Comparison of ENCODE assay signal across 1 cellular context in genomic region chr11:45145421-45146071, GRCh38.
TF ChIP-seq lines count a peak whose summit lies in the region.

No MANE protein-coding gene starts in this region.

TF ChIP-seq in HepG2, 621 proteins besides CTCF, POLR2A, EP300 and RAD21 (continued from another document and continues in another):
- TF ChIP-seq AKNA (CRISPR knock-in tag; IDR thresholded peaks at IDR 0.05; ENCODE audit: borderline replicate concordance) (no peak), RFX1 (IDR thresholded peaks at IDR 0.05) (peak; percentile 26; the same call in 1 of the 2 replicates), SRF (IDR thresholded peaks at IDR 0.05; ENCODE audit: low read depth, low read length) (no peak), ZNF660 (CRISPR knock-in tag; IDR thresholded peaks at IDR 0.05; ENCODE audit: borderline replicate concordance, low read depth) (no peak), NFYC (CRISPR knock-in tag; IDR thresholded peaks at IDR 0.05) (peak; percentile 43), POLR2G (IDR thresholded peaks at IDR 0.05; ENCODE audit: low read depth, low read length) (peak; percentile 1; the same call in 1 of the 2 replicates), ZNF326 (CRISPR knock-in tag; IDR thresholded peaks at IDR 0.05; ENCODE audit: borderline replicate concordance) (no peak), ZZZ3 (CRISPR knock-in tag; IDR thresholded peaks at IDR 0.05; ENCODE audit: borderline replicate concordance) (no peak), ZNF83 (CRISPR knock-in tag; IDR thresholded peaks at IDR 0.05; ENCODE audit: borderline replicate concordance) (no peak), ZMYM3 (CRISPR knock-in tag; IDR thresholded peaks at IDR 0.05) (peak; percentile 60), ELF3 (CRISPR knock-in tag; IDR thresholded peaks at IDR 0.05) (no peak), HNRNPUL1 (IDR thresholded peaks at IDR 0.05; ENCODE audit: low read depth, low read length) (no peak), ZNF33B (CRISPR knock-in tag; IDR thresholded peaks at IDR 0.05) (no peak), SNRNP70 (IDR thresholded peaks at IDR 0.05; ENCODE audit: low read depth, low read length) (no peak), ADNP (CRISPR knock-in tag; IDR thresholded peaks at IDR 0.05) (no peak), CBX5 (CRISPR knock-in tag; IDR thresholded peaks at IDR 0.05; ENCODE audit: borderline replicate concordance) (no peak), MXD4 (CRISPR knock-in tag; IDR thresholded peaks at IDR 0.05) (no peak), SKIL (CRISPR knock-in tag; IDR thresholded peaks at IDR 0.05; ENCODE audit: borderline replicate concordance) (no peak), CREB3 (CRISPR knock-in tag; IDR thresholded peaks at IDR 0.05) (no peak), LBX2 (CRISPR knock-in tag; IDR thresholded peaks at IDR 0.05; ENCODE audit: borderline replicate concordance) (no peak), ZNF232 (CRISPR knock-in tag; IDR thresholded peaks at IDR 0.05; ENCODE audit: borderline replicate concordance) (no peak), RFXAP (CRISPR knock-in tag; IDR thresholded peaks at IDR 0.05; ENCODE audit: borderline replicate concordance) (no peak), KDM1A (CRISPR knock-in tag; IDR thresholded peaks at IDR 0.05) (0 out of 2 replicates have a peak, but pooled peaks have one; percentile 5), HOXA5 (CRISPR knock-in tag; IDR thresholded peaks at IDR 0.05) (no peak), SUZ12 (IDR thresholded peaks at IDR 0.05; ENCODE audit: low read depth, low read length) (no peak), HDAC1 (CRISPR knock-in tag; IDR thresholded peaks at IDR 0.05) (no peak), SIX4 (CRISPR knock-in tag; IDR thresholded peaks at IDR 0.05) (no peak), ZNF274 (CRISPR knock-in tag; IDR thresholded peaks at IDR 0.05) (peak; percentile 64; the same call in 1 of the 2 replicates), ZNF792 (CRISPR knock-in tag; IDR thresholded peaks at IDR 0.05) (no peak), ZNF562 (CRISPR knock-in tag; IDR thresholded peaks at IDR 0.05; ENCODE audit: borderline replicate concordance) (no peak), PLSCR1 (CRISPR knock-in tag; IDR thresholded peaks at IDR 0.05; ENCODE audit: borderline replicate concordance) (no peak), ZNF629 (CRISPR knock-in tag; conservative IDR thresholded peaks at IDR 0.05) (peak; percentile 87), PLRG1 (conservative IDR thresholded peaks at IDR 0.05) (no peak), ZNF556 (CRISPR knock-in tag; IDR thresholded peaks at IDR 0.05; ENCODE audit: borderline replicate concordance) (no peak), FOSL1 (CRISPR knock-in tag; IDR thresholded peaks at IDR 0.05; ENCODE audit: borderline replicate concordance) (no peak), FOXK1 (CRISPR knock-in tag; IDR thresholded peaks at IDR 0.05; ENCODE audit: borderline replicate concordance, low read depth) (no peak), ZC3H13 (CRISPR knock-in tag; IDR thresholded peaks at IDR 0.05) (0 out of 2 replicates have a peak, but pooled peaks have one; percentile 4), RBM22 (optimal IDR thresholded peaks at IDR 0.05; ENCODE audit: low read length) (no peak), ZNF616 (CRISPR knock-in tag; IDR thresholded peaks at IDR 0.05; ENCODE audit: low read depth) (no peak), MXI1 (IDR thresholded peaks at IDR 0.05; ENCODE audit: borderline replicate concordance, low read depth, low read length) (0 out of 3 replicates have a peak, but pooled peaks have one; percentile 24), KDM5A (IDR thresholded peaks at IDR 0.05; ENCODE audit: borderline replicate concordance, low read length) (no peak), ZNF614 (CRISPR knock-in tag; IDR thresholded peaks at IDR 0.05; ENCODE audit: borderline replicate concordance) (no peak)
- TF ChIP-seq, protein P1, sequence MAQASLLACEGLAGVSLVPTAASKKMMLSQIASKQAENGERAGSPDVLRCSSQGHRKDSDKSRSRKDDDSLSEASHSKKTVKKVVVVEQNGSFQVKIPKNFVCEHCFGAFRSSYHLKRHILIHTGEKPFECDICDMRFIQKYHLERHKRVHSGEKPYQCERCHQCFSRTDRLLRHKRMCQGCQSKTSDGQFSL (CRISPR knock-in tag; IDR thresholded peaks at IDR 0.05), result no peak
- TF ChIP-seq, protein P2, sequence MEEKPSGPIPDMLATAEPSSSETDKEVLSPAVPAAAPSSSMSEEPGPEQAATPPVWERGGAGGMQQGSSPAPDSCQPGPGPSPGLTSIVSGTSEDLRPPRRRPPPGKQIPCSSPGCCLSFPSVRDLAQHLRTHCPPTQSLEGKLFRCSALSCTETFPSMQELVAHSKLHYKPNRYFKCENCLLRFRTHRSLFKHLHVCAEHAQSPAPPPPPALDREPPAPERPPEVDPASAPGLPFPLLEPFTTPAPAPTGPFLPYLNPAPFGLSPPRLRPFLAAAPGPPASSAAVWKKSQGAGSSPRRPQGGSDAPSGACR (CRISPR knock-in tag; IDR thresholded peaks at IDR 0.05), result no peak
- TF ChIP-seq, protein P3, sequence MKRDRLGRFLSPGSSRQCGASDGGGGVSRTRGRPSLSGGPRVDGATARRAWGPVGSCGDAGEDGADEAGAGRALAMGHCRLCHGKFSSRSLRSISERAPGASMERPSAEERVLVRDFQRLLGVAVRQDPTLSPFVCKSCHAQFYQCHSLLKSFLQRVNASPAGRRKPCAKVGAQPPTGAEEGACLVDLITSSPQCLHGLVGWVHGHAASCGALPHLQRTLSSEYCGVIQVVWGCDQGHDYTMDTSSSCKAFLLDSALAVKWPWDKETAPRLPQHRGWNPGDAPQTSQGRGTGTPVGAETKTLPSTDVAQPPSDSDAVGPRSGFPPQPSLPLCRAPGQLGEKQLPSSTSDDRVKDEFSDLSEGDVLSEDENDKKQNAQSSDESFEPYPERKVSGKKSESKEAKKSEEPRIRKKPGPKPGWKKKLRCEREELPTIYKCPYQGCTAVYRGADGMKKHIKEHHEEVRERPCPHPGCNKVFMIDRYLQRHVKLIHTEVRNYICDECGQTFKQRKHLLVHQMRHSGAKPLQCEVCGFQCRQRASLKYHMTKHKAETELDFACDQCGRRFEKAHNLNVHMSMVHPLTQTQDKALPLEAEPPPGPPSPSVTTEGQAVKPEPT (CRISPR knock-in tag; IDR thresholded peaks at IDR 0.05; ENCODE audit: low read depth), result no peak
- TF ChIP-seq, protein P4, sequence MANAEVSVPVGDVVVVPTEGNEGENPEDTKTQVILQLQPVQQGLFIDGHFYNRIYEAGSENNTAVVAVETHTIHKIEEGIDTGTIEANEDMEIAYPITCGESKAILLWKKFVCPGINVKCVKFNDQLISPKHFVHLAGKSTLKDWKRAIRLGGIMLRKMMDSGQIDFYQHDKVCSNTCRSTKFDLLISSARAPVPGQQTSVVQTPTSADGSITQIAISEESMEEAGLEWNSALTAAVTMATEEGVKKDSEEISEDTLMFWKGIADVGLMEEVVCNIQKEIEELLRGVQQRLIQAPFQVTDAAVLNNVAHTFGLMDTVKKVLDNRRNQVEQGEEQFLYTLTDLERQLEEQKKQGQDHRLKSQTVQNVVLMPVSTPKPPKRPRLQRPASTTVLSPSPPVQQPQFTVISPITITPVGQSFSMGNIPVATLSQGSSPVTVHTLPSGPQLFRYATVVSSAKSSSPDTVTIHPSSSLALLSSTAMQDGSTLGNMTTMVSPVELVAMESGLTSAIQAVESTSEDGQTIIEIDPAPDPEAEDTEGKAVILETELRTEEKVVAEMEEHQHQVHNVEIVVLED (CRISPR knock-in tag; IDR thresholded peaks at IDR 0.05; ENCODE audit: borderline replicate concordance), result no peak
- TF ChIP-seq, protein P5, sequence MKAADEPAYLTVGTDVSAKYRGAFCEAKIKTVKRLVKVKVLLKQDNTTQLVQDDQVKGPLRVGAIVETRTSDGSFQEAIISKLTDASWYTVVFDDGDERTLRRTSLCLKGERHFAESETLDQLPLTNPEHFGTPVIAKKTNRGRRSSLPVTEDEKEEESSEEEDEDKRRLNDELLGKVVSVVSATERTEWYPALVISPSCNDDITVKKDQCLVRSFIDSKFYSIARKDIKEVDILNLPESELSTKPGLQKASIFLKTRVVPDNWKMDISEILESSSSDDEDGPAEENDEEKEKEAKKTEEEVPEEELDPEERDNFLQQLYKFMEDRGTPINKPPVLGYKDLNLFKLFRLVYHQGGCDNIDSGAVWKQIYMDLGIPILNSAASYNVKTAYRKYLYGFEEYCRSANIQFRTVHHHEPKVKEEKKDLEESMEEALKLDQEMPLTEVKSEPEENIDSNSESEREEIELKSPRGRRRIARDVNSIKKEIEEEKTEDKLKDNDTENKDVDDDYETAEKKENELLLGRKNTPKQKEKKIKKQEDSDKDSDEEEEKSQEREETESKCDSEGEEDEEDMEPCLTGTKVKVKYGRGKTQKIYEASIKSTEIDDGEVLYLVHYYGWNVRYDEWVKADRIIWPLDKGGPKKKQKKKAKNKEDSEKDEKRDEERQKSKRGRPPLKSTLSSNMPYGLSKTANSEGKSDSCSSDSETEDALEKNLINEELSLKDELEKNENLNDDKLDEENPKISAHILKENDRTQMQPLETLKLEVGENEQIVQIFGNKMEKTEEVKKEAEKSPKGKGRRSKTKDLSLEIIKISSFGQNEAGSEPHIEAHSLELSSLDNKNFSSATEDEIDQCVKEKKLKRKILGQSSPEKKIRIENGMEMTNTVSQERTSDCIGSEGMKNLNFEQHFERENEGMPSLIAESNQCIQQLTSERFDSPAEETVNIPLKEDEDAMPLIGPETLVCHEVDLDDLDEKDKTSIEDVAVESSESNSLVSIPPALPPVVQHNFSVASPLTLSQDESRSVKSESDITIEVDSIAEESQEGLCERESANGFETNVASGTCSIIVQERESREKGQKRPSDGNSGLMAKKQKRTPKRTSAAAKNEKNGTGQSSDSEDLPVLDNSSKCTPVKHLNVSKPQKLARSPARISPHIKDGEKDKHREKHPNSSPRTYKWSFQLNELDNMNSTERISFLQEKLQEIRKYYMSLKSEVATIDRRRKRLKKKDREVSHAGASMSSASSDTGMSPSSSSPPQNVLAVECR (CRISPR knock-in tag; IDR thresholded peaks at IDR 0.05; ENCODE audit: borderline replicate concordance), result 0 out of 2 replicates have a peak, but pooled peaks have one; percentile 13
